8 cellular contexts compared by ENCODE assay signal in the genomic region with DNA sequence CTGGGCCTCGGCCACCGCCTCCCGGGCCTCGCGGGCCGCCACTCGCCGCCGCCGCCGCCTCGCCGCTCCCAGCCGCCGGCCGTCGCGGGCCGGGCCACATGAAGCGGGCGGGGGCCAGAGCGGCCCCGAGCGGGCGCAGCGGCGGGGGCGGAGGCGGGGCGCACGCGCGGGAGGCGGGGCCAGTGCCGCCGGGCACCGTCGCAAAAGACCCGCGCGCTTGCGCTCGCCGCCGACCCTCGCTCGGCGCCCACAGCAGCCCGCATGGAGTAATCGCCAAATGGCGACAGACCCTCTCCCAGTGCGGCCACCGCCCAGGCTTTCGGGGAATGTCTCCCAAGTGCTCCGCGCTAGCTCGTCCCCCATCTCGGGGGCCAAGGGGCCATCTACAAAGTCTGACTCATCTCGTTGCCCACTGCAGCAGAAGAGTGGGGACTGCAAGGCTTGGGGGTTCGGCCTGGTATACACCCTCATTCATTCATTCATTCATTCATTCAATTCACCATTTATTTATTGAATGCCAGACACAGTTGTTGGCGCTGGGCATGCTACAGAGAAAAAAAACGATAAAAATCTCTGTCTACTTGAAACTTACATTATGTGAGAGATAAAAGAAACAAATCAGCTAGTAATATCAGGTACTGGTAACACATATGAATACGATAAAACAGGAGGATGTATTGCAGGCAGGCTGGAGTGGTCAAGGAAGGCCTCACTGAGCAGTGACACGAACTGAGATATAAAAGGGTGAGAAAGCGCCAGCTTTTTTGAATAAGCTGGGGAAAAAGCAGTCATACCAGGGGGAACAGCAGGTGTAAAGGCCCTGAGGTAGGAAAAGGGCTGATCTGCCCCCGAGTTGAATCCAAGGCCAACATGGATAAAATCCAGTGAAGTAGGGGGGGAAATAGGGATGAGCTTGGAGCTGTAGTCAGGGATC. TPM values are rescaled to one million over a fixed set of nuclear protein-coding genes. Genes with fewer than 3 reads are reported as not detected.
DNase-seq lines count a peak whose midpoint lies in the region; ATAC-seq, FAIRE-seq and TF ChIP-seq lines count a peak whose summit lies in the region.

A gene with protein sequence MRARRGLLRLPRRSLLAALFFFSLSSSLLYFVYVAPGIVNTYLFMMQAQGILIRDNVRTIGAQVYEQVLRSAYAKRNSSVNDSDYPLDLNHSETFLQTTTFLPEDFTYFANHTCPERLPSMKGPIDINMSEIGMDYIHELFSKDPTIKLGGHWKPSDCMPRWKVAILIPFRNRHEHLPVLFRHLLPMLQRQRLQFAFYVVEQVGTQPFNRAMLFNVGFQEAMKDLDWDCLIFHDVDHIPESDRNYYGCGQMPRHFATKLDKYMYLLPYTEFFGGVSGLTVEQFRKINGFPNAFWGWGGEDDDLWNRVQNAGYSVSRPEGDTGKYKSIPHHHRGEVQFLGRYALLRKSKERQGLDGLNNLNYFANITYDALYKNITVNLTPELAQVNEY (minus strand): TSS at position 100 of the 934 bp plus-strand sequence. CDS start 188 bp downstream, outside the sequence.

- peak within 1 kb of the TSS; percentile 89 to 97 for H3K9ac ChIP-seq in kidney (ENCODE audit: low read length in 2 of 2)

- H3K4me1 ChIP-seq in kidney (ENCODE audit: control insufficient read depth in 1 of 2, insufficient read depth in 1 of 2, low read depth in 1 of 2, low read length in 2 of 2) = peaks cover 11 to 12% of the 10 kb centered on the region in 2 donors

- H3K4me3 Mint-ChIP-seq in chondrocyte (ENCODE audit: unreplicated experiment) = peak within 1 kb of the TSS; percentile 92

- peak within 1 kb of the TSS; percentile 84 for H3K27ac Mint-ChIP-seq in chondrocyte (ENCODE audit: unreplicated experiment)

- no peaks in the 10 kb centered on the region for H3K36me3 ChIP-seq in kidney (ENCODE audit: control insufficient read depth in 1 of 2, insufficient read depth in 2 of 2, low read length in 2 of 2)

- H3K9me3 ChIP-seq in kidney (ENCODE audit: control insufficient read depth in 1 of 2, low read length in 2 of 2) = no peaks in the 10 kb centered on the region

- no peaks in the 10 kb centered on the region for H3K9me3 Mint-ChIP-seq in chondrocyte (ENCODE audit: low read depth)

- no peak for FAIRE-seq in kidney (lab: Jason Lieb, UNC)

- no peaks in the 10 kb centered on the region for H3K36me3 Mint-ChIP-seq in chondrocyte (ENCODE audit: low read depth)

- peak; percentile 69 for ATAC-seq in GM18517 (IDR thresholded peaks at IDR 0.05; ENCODE audit: unreplicated experiment)
- peak; percentile 43 for ATAC-seq in HG03060 (IDR thresholded peaks at IDR 0.05; ENCODE audit: low read depth, unreplicated experiment)

- no peaks in the 10 kb centered on the region for H3K27me3 Mint-ChIP-seq in chondrocyte (ENCODE audit: low read depth)

- H3K27ac ChIP-seq in kidney (ENCODE audit: low read depth in 2 of 2, low read length in 2 of 2) = peak within 1 kb of the TSS; percentile 87 to 88

- peaks cover 40% of the 10 kb centered on the region for H3K4me1 Mint-ChIP-seq in chondrocyte (ENCODE audit: low read depth)

- intact Hi-C loops in kidney (cut with DNase I) = no loop called here

- DNase-seq in 8988T (peak; percentile 54), NCI-H446 treated with DMSO at 0.1 percent for 48 hours (lab: John Stamatoyannopoulos, UW) (peak; percentile 82), chondrocyte (ENCODE audit: low spot score) (peak; percentile 90), kidney (peak; percentile 95)
- DNase-seq in activated CD4-positive, alpha-beta T cell treated with anti-CD3 and anti-CD28 coated beads for 1 hour = peak; percentile 28
- peak; percentile 36 to 63 (median 40) for DNase-seq in stimulated activated CD4-positive, alpha-beta T cell treated with anti-CD3 and anti-CD28 coated beads, Interleukin-12 subunit alpha, Interleukin-12 subunit beta, amount 100 ng/mL, for 48 hours (ENCODE audit: low read depth in 2 of 3, low spot score in 1 of 3)

- peak within 1 kb of the TSS; percentile 82 to 94 for H3K4me3 ChIP-seq in kidney (ENCODE audit: low read length in 2 of 2)

- TF ChIP-seq CTCF in chondrocyte (IDR thresholded peaks at IDR 0.05) (no peak), kidney (IDR thresholded peaks at IDR 0.05; ENCODE audit: borderline replicate concordance, extremely low read depth, insufficient read depth) (no peak)

RNA-seq across cellular contexts. Expression of the gene that starts here (rescaled TPM):
- 54.2 to 56.1 TPM (median 55.0 TPM) in 3 replicates for total RNA-seq in chondrocyte
- 73.3 TPM for total RNA-seq in kidney
- polyA plus RNA-seq in kidney (ENCODE audit: insufficient read depth, low read depth, low replicate concordance) = 21.4 TPM

Comparison
In these comparisons a context has a peak if more than half of its experiments do, and no peak if none do; other contexts are left out.
1. Peak in every context shown above with its lines: DNase-seq, ATAC-seq, H3K4me3 ChIP-seq and H3K27ac ChIP-seq.
2. DNase-seq: peak in every context shown above with its lines; median percentile 95 in kidney; 90 in chondrocyte; 82 in NCI-H446 treated with DMSO at 0.1 percent for 48 hours; 54 in 8988T; 40 in stimulated activated CD4-positive, alpha-beta T cell treated with anti-CD3 and anti-CD28 coated beads, Interleukin-12 subunit alpha, Interleukin-12 subunit beta, amount 100 ng/mL, for 48 hours; 28 in activated CD4-positive, alpha-beta T cell treated with anti-CD3 and anti-CD28 coated beads for 1 hour.